9 cellular contexts compared by ENCODE assay signal in the genomic region with DNA sequence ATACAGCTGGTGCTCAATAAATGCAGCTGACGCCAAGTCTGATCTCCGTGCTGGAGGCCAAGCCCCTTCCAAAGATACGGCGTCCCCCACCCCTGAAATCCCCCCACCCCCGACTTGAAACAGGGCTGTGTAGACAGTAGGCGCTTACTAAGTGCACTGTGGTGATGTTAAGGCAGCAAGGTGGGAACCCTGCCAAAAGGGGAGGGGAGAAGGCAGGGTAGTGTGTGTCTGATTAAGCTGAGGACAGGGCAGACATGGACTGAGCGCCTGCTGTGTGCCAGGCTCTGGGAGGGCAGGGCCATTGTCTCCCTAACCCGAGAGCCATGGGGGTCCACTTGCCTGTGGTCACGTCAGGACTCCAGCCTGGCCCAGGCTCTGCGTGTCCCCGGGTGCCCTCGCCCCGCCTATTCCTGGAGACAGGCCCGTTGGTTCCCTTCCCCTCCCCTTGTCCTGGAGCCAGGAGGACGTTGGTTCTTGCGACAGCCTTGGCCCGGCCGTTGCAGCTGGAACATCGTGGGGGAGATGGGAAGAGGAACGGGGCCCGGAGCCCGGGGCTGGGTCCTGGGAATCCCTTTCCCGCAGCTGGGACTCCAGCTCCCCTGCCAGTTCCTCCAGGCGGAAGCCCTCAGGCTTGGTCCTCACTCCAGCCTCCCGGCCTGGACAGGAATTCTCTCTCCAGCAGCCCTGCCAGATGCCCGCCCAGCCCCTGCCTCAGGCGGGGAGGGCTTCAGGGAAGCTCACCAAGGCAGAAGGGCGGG. TPM values are rescaled to one million over a fixed set of nuclear protein-coding genes. Genes with fewer than 3 reads are reported as not detected.
DNase-seq lines count a peak whose midpoint lies in the region; ATAC-seq, FAIRE-seq and TF ChIP-seq lines count a peak whose summit lies in the region.
"Had no signal": no experiment of that assay in that cellular context is flagged by ENCODE, and none has a peak within 500 bp of the region (broad histone marks: within the 10 kb centered on the region; RNA-seq: fewer than 3 reads in every experiment).

No MANE protein-coding gene starts in this region.

- no peak overlapping the region for H3K4ac ChIP-seq in trophoblast cell (ENCODE audit: low read depth, low read length)

- no peak for ATAC-seq in HG02759 (IDR thresholded peaks at IDR 0.05; ENCODE audit: unreplicated experiment)
- no peak for ATAC-seq in GM19463 (IDR thresholded peaks at IDR 0.05; ENCODE audit: unreplicated experiment)

- H3K79me2 ChIP-seq in trophoblast cell (ENCODE audit: control insufficient read depth, insufficient read depth, low read length, poor library complexity) = no peaks in the 10 kb centered on the region

- H3K4me2 ChIP-seq in trophoblast cell (ENCODE audit: low read length) = no peak overlapping the region

- H2BK5ac ChIP-seq in trophoblast cell (ENCODE audit: low read depth, low read length, poor library complexity) = no peak overlapping the region

- H3K9ac ChIP-seq in trophoblast cell (ENCODE audit: low read length) = no peak overlapping the region

- FAIRE-seq in RCC 7860 (lab: Jason Lieb, UNC) = peak; percentile 31
- FAIRE-seq: A204.1 had no signal

- no peaks in the 10 kb centered on the region for H3K79me1 ChIP-seq in trophoblast cell (ENCODE audit: low read length)

- no peaks in the 10 kb centered on the region for H3K27me3 ChIP-seq in trophoblast cell (ENCODE audit: insufficient read depth, low read length)

- no peak for TF ChIP-seq CTCF in fibroblast of mammary gland (conservative IDR thresholded peaks at IDR 0.05; ENCODE audit: control insufficient read depth, insufficient read depth, low read depth, low read length)

- no peak overlapping the region for H2BK12ac ChIP-seq in trophoblast cell (ENCODE audit: low read length)

- no CpG with 5 or more reads among the region's 28 CpGs for WGBS in trophoblast cell (ENCODE audit: extremely low coverage, insufficient coverage, insufficient read length)

- H3K4me3 ChIP-seq in fibroblast of mammary gland (ENCODE audit: control insufficient read depth, low read depth, low read length) = peak overlapping the region; percentile 13
- H3K4me3 ChIP-seq in trophoblast cell (ENCODE audit: low read depth, low read length) = no peak overlapping the region

- DNase-seq in DMS79 treated with DMSO at 0.1 percent for 48 hours (lab: John Stamatoyannopoulos, UW) (peak; percentile 14), DMS79 (lab: John Stamatoyannopoulos, UW) (no peak), RCC 7860 (ENCODE audit: low spot score) (peak; percentile 47), fibroblast of mammary gland (ENCODE audit: low read depth) (peak; percentile 94), trophoblast cell (peak; percentile 99)
- DNase-seq in activated naive CD4-positive, alpha-beta T cell treated with Interleukin-2 at 50 U/mL for 16 hours = no peak

- H4K8ac ChIP-seq in trophoblast cell (ENCODE audit: low read depth, low read length) = no peak overlapping the region

- no peak overlapping the region for H2AFZ ChIP-seq in trophoblast cell (ENCODE audit: insufficient read depth, low read length, poor library complexity)

- no peak overlapping the region for H4K91ac ChIP-seq in trophoblast cell (ENCODE audit: low read depth, low read length)

- H3K23ac ChIP-seq in trophoblast cell (ENCODE audit: low read length) = no peak overlapping the region

- H3K27ac ChIP-seq in trophoblast cell (ENCODE audit: low read depth, low read length) = no peak overlapping the region

- H2BK120ac ChIP-seq in trophoblast cell (ENCODE audit: insufficient read depth, low read length, poor library complexity) = no peak overlapping the region

- no peak overlapping the region for H2AK5ac ChIP-seq in trophoblast cell (ENCODE audit: low read length)

- no peaks in the 10 kb centered on the region for H3K36me3 ChIP-seq in trophoblast cell (ENCODE audit: control insufficient read depth in 1 of 2, insufficient read depth in 2 of 2, low read length in 2 of 2)

- H3K9me3 ChIP-seq in trophoblast cell (ENCODE audit: insufficient read depth, low read depth, low read length) = peaks cover 2% of the 10 kb centered on the region

- peaks cover 0 to 5% of the 10 kb centered on the region in 2 experiments for H3K4me1 ChIP-seq in trophoblast cell (ENCODE audit: control insufficient read depth in 1 of 2, insufficient read depth in 2 of 2, low read length in 2 of 2)

- no peak overlapping the region for H4K12ac ChIP-seq in trophoblast cell (ENCODE audit: low read depth, low read length)

- H3K18ac ChIP-seq in trophoblast cell (ENCODE audit: low read length) = no peak overlapping the region

- no peak overlapping the region for H3K14ac ChIP-seq in trophoblast cell (ENCODE audit: low read length)

RNA-seq across cellular contexts. Expression of a gene that starts 1.7 kb away (rescaled TPM):
- polyA plus RNA-seq in trophoblast cell (2013) = not detected in 2 replicates

RNA-seq across cellular contexts. Expression of a gene that starts 9.1 kb away (rescaled TPM):
- 0.18 and 0.39 TPM in 2 replicates for polyA plus RNA-seq in trophoblast cell (2013)

RNA-seq across cellular contexts. Expression of a gene that starts 9.6 kb away (rescaled TPM):
- not detected in 2 replicates for polyA plus RNA-seq in trophoblast cell (2013)

RNA-seq across cellular contexts. Expression of a gene that starts 22.8 kb away (rescaled TPM):
- polyA plus RNA-seq in trophoblast cell (2013) = 0.38 and 0.39 TPM in 2 replicates

RNA-seq across cellular contexts. Expression of a gene that starts 28.6 kb away (rescaled TPM):
- 21.2 and 21.4 TPM in 2 replicates for polyA plus RNA-seq in trophoblast cell (2013)

Comparison
In these comparisons a context has a peak if more than half of its experiments do, and no peak if none do; other contexts are left out.
1. DNase-seq: peak in DMS79 treated with DMSO at 0.1 percent for 48 hours (single experiment), RCC 7860 (single experiment), fibroblast of mammary gland (single experiment) and trophoblast cell (2 of 2); none in DMS79 (single experiment) and activated naive CD4-positive, alpha-beta T cell treated with Interleukin-2 at 50 U/mL for 16 hours (single experiment).